ENCODE assay signal across 23 cellular contexts in the genomic region with DNA sequence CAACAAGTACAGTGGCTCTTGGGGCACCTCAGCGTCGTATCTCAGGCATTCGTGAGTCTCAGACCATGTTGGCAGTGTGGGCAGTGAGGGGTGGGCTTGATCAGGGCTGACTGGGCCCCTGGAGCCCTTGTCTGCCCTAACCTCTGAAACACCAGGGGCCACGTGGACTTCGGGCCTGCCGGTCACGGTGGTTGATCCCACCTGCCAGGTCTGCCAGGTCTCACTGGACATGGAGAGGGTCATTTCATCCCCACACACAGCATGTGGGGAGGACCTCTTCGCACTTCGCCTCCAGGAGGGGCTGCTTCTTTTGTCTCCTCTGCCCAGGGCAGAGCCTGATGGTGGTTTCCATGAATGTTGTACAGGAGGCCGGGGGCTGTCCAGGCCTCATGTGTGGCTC.
"Had no signal": no experiment of that assay in that cellular context is flagged by ENCODE, and none has a peak within 500 bp of the region (broad histone marks: within the 10 kb centered on the region; RNA-seq: fewer than 3 reads in every experiment).

No MANE protein-coding gene starts in this region.

- H3K9me3 ChIP-seq: adrenal gland, colonic mucosa had no signal

- H3K36me3 ChIP-seq: adrenal gland, colonic mucosa had no signal

- DNase-seq: activated CD4-positive, alpha-beta memory T cell treated with anti-CD3 and anti-CD28 coated beads, Interleukin-2, amount 10 ng/mL, durations not matched to agents 7 days and 5 days; activated CD4-positive, alpha-beta T cell treated with anti-CD3 and anti-CD28 coated beads for 1 hour; activated CD4-positive, alpha-beta T cell treated with anti-CD3 and anti-CD28 coated beads for 4 hours; activated CD4-positive, alpha-beta T cell treated with anti-CD3 and anti-CD28 coated beads, Interleukin-2, amount 10 ng/mL, durations not matched to agents 7 days and 5 days; activated CD4-positive, alpha-beta T cell treated with anti-CD3 and anti-CD28 coated beads, Interleukin-2, amount 50 U/mL, for 4 hours; activated CD8-positive, alpha-beta memory T cell treated with anti-CD3 and anti-CD28 coated beads, Interleukin-2, amount 50 U/mL, for 48 hours; activated gamma-delta T cell; activated naive CD4-positive, alpha-beta T cell treated with anti-CD3 and anti-CD28 coated beads, Interleukin-2, amount 50 U/mL, for 16 hours; activated naive CD4-positive, alpha-beta T cell treated with Interleukin-2 at 50 U/mL for 16 hours; activated T-cell treated with anti-CD3 and anti-CD28 coated beads for 4 hours; activated T-cell treated with anti-CD3 and anti-CD28 coated beads, Interleukin-2, amount 50 U/mL, for 24 hours; activated T-cell treated with anti-CD3 and anti-CD28 coated beads, Interleukin-2, amount 50 U/mL, for 72 hours; adrenal gland; amygdala; caudate nucleus; colonic mucosa; effector memory CD4-positive, alpha-beta T cell; head of caudate nucleus; T-helper 2 cell had no signal

- ATAC-seq: activated T-cell treated with anti-CD3 and anti-CD28 coated beads, Interleukin-2, amount 50 U/mL, for 72 hours; esophagus mucosa; WTC11 had no signal

- H3K4me1 ChIP-seq: adrenal gland, colonic mucosa had no signal

- H3K27ac Mint-ChIP-seq: activated CD4-positive, alpha-beta memory T cell treated with anti-CD3 and anti-CD28 coated beads, Interleukin-2, amount 10 ng/mL, durations not matched to agents 7 days and 5 days; activated CD4-positive, alpha-beta T cell treated with anti-CD3 and anti-CD28 coated beads, Interleukin-2, amount 10 ng/mL, durations not matched to agents 7 days and 5 days; activated naive CD8-positive, alpha-beta T cell; activated T-cell treated with anti-CD3 and anti-CD28 coated beads, Interleukin-2, amount 50 U/mL, for 24 hours; activated T-cell treated with anti-CD3 and anti-CD28 coated beads, Interleukin-2, amount 50 U/mL, for 72 hours; endodermal cell; WTC11 had no signal

- H3K27me3 Mint-ChIP-seq: activated CD4-positive, alpha-beta memory T cell treated with anti-CD3 and anti-CD28 coated beads, Interleukin-2, amount 10 ng/mL, durations not matched to agents 7 days and 5 days; activated CD4-positive, alpha-beta T cell treated with anti-CD3 and anti-CD28 coated beads, Interleukin-2, amount 10 ng/mL, durations not matched to agents 7 days and 5 days had no signal

- H3K4me1 Mint-ChIP-seq: activated CD4-positive, alpha-beta memory T cell treated with anti-CD3 and anti-CD28 coated beads, Interleukin-2, amount 10 ng/mL, durations not matched to agents 7 days and 5 days; activated CD4-positive, alpha-beta T cell treated with anti-CD3 and anti-CD28 coated beads, Interleukin-2, amount 10 ng/mL, durations not matched to agents 7 days and 5 days; WTC11 had no signal

- H3K36me3 Mint-ChIP-seq: activated naive CD8-positive, alpha-beta T cell; WTC11 had no signal

- H3K27me3 ChIP-seq: adrenal gland, colonic mucosa had no signal

- H3K27ac ChIP-seq: adrenal gland, colonic mucosa had no signal

- H3K4me3 ChIP-seq: adrenal gland, colonic mucosa had no signal

- H3K4me3 Mint-ChIP-seq: activated CD4-positive, alpha-beta memory T cell treated with anti-CD3 and anti-CD28 coated beads, Interleukin-2, amount 10 ng/mL, durations not matched to agents 7 days and 5 days; activated CD4-positive, alpha-beta T cell treated with anti-CD3 and anti-CD28 coated beads, Interleukin-2, amount 10 ng/mL, durations not matched to agents 7 days and 5 days; activated naive CD8-positive, alpha-beta T cell; activated T-cell treated with anti-CD3 and anti-CD28 coated beads, Interleukin-2, amount 50 U/mL, for 24 hours; activated T-cell treated with anti-CD3 and anti-CD28 coated beads, Interleukin-2, amount 50 U/mL, for 72 hours; endodermal cell; WTC11 had no signal

- H3K9me3 Mint-ChIP-seq: endodermal cell had no signal
